ENCODE assay signal across 15 cellular contexts in the genomic region with DNA sequence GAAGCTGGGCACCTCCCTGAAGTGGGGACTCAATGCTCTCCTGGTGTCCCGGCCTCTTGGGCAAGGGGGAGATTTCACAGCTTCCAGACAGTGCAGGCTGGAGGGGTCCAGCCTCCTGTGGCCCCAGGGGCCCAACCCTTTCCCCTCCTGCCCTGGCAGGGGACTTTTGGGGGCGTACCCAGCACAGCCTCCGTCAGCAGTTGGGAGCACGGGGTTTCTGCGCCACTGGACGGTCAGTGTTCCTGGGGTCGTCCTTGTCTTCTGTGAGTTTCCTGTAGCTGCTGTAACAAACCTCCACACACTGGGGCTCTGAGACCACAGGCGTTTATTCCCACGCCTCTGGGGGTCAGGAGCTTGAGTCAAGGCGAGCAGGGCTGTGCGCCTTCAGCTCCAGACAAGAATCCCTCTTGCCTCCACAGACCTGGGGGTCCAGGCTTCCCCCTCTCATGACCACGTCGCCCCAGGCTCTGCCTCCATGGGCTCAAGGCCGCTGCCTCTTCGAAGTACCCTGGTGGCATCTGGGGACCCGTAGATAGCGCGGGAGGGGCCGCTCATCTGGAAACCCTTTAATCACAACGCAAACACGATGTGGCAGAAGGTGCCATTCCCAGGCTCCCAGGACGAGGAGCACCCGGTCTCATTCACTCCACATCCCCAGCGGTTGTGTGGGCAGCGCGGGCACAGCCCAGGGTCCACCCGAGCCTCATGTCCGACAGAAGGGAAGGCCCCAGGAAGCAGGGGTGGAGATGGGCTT. TPM values are rescaled to one million over a fixed set of nuclear protein-coding genes. Genes with fewer than 3 reads are reported as not detected.
DNase-seq lines count a peak whose midpoint lies in the region; ATAC-seq, FAIRE-seq and TF ChIP-seq lines count a peak whose summit lies in the region.
"Had no signal": no experiment of that assay in that cellular context is flagged by ENCODE, and none has a peak within 500 bp of the region (broad histone marks: within the 10 kb centered on the region; RNA-seq: fewer than 3 reads in every experiment).

No MANE protein-coding gene starts in this region.

- POLR2A ChIA-PET in A673 (lab: Charles Lee; ENCODE audit: low non-redundant PET): no interaction called here

- no peak for FAIRE-seq in kidney (lab: Jason Lieb, UNC)
- FAIRE-seq: GM12892, urothelium cell line had no signal

- CTCF ChIA-PET in A673 (lab: Charles Lee): interaction anchor here (1.6 kb wide), 1 partner anchor 33 kb away, joined by 5 read pairs; no protein-coding TSS in a partner anchor

- H3K27ac ChIP-seq in A673 (ENCODE audit: low read depth, low read length, poor library complexity, severe bottlenecking) (peak overlapping the region; percentile 67), kidney (ENCODE audit: low read depth in 2 of 2, low read length in 2 of 2) (peak overlapping the region; percentile 92 to 95)

- H3K4me3 ChIP-seq in A673 (ENCODE audit: low read depth, low read length, poor library complexity, severe bottlenecking) (no peak overlapping the region), adipocyte (ENCODE audit: low read length) (no peak overlapping the region), kidney (ENCODE audit: low read length in 2 of 2) (no peak overlapping the region)

- peaks cover 9% of the 10 kb centered on the region for H3K36me3 ChIP-seq in A673 (ENCODE audit: insufficient read depth, low read length, poor library complexity, severe bottlenecking)
- H3K36me3 ChIP-seq in adipocyte (ENCODE audit: control insufficient read depth, insufficient read depth, low read length, severe bottlenecking): peaks cover 16% of the 10 kb centered on the region
- H3K36me3 ChIP-seq in kidney (ENCODE audit: control insufficient read depth in 1 of 2, insufficient read depth in 2 of 2, low read length in 2 of 2): peaks cover 2% of the 10 kb centered on the region in 2 donors

- H3K9me3 ChIP-seq in A673 (ENCODE audit: low read depth, low read length, poor library complexity, severe bottlenecking): no peaks in the 10 kb centered on the region
- no peaks in the 10 kb centered on the region for H3K9me3 ChIP-seq in adipocyte (ENCODE audit: control insufficient read depth, low read length)
- H3K9me3 ChIP-seq in kidney (ENCODE audit: control insufficient read depth in 1 of 2, low read length in 2 of 2): no peaks in the 10 kb centered on the region

- no peak for TF ChIP-seq CTCF in A673 (conservative IDR thresholded peaks at IDR 0.05; ENCODE audit: low read depth, low read length)
- TF ChIP-seq CTCF in kidney (IDR thresholded peaks at IDR 0.05; ENCODE audit: borderline replicate concordance, extremely low read depth, insufficient read depth): no peak

- DNase-seq in A673 (ENCODE audit: low spot score) (no peak), adipocyte (ENCODE audit: low read depth) (no peak), kidney (peak; percentile 79), retina (peak; percentile 49), GM19238 (ENCODE audit: insufficient read length, low spot score) (no peak), ecto neural progenitor cell (ENCODE audit: low spot score) (no peak), NCI-H82 (lab: John Stamatoyannopoulos, UW) (no peak)
- DNase-seq: activated naive CD8-positive, alpha-beta T cell treated with anti-CD3 and anti-CD28 coated beads, Interleukin-2, amount 50 U/mL, for 24 hours; HCEC 1CT; midbrain; NCI-H1105; SHP77 treated with DMSO at 0.1 percent for 48 hours had no signal

- no peaks in the 10 kb centered on the region for H3K27me3 ChIP-seq in A673 (replicated peaks; ENCODE audit: insufficient read depth, low read depth, low read length, poor library complexity)
- H3K27me3 ChIP-seq in adipocyte (replicated peaks; ENCODE audit: control insufficient read depth, insufficient read depth, low read length): no peaks in the 10 kb centered on the region

- peak overlapping the region; percentile 54 for H3K9ac ChIP-seq in adipocyte (ENCODE audit: low read length)
- peak overlapping the region in 1 of 2 donors; percentile 47 for H3K9ac ChIP-seq in kidney (ENCODE audit: low read length in 2 of 2)

- no TSS peak for BruUV-seq in A673 (replicated peaks; lab: Mats Ljungman, UMichigan)

- ATAC-seq in HG03432 (IDR thresholded peaks at IDR 0.05; ENCODE audit: unreplicated experiment): no peak
- ATAC-seq: activated naive CD8-positive, alpha-beta T cell treated with anti-CD3 and anti-CD28 coated beads, Interleukin-2, amount 50 U/mL, for 24 hours had no signal

- H3K4me1 ChIP-seq in A673 (ENCODE audit: insufficient read depth, low read length, poor library complexity, severe bottlenecking) (peaks cover 38% of the 10 kb centered on the region), adipocyte (ENCODE audit: control insufficient read depth, insufficient read depth, low read length) (peaks cover 15% of the 10 kb centered on the region), kidney (ENCODE audit: control insufficient read depth in 1 of 2, insufficient read depth in 1 of 2, low read depth in 1 of 2, low read length in 2 of 2) (peaks cover 27 to 81% of the 10 kb centered on the region in 2 donors)

- intact Hi-C loops in A673 (cut with micrococcal nuclease; ENCODE audit: unreplicated experiment) (no loop called here), kidney (cut with DNase I) (no loop called here)

RNA-seq across cellular contexts. Expression of a gene that starts 14.0 kb away (rescaled TPM):
- total RNA-seq in A673 (2021) (18.6 and 21.2 TPM in 2 replicates), kidney (24.3 TPM)
- 12.9 TPM for polyA plus RNA-seq in kidney (ENCODE audit: insufficient read depth, low read depth, low replicate concordance)

Comparison
In these comparisons a context has a peak if more than half of its experiments do, and no peak if none do; other contexts are left out.
1. DNase-seq: peak in kidney (single experiment) and retina (single experiment); none in A673 (single experiment), adipocyte (single experiment), GM19238 (single experiment), ecto neural progenitor cell (single experiment) and NCI-H82 (single experiment).